Comparison of ENCODE assay signal across 8 cellular contexts in the genomic region with DNA sequence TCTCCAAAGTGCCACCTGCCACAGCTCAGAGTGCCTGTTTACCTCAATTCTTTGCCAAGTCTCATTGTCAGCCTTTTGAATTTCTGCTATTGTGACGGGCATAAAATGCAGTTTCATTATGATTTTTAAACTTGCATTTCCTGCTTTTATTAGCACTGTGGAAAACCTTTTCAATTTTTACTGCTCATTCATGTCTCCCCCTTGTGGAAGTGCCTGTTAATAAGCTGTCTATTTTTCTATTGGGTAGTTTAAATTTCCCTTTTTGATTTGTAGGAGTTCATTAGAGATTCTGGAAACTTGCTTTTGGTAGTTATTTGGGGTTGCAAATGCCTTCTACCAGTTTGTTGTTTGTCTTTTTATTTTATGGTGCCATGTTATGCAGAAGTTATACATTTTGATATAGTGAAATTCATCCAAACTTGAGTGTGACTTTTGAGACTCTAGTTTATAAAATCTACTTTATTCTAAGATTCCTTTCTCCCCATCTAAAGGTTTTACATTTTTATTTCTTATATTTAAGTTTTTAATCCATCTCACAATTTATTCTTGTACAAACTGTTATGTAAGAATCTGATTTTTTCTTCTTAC. TPM values are rescaled to one million over a fixed set of nuclear protein-coding genes. Genes with fewer than 3 reads are reported as not detected.
DNase-seq lines count a peak whose midpoint lies in the region; ATAC-seq and TF ChIP-seq lines count a peak whose summit lies in the region.

No MANE protein-coding gene starts in this region.

- H3K27me3 ChIP-seq in CD8-positive, alpha-beta T cell (ENCODE audit: insufficient read depth, low read length): no peaks in the 10 kb centered on the region
- no peaks in the 10 kb centered on the region for H3K27me3 ChIP-seq in IMR-90 (ENCODE audit: control insufficient read depth, insufficient read depth, low read length)

- H3K4me2 ChIP-seq in IMR-90 (ENCODE audit: low read depth, low read length): no peak overlapping the region

- peak overlapping the region; percentile 9 for H3K4me3 Mint-ChIP-seq in CD8-positive, alpha-beta T cell
- peak overlapping the region; percentile 60 for H3K4me3 Mint-ChIP-seq in central memory CD8-positive, alpha-beta T cell
- H3K4me3 Mint-ChIP-seq in activated T-helper 17 cell treated with anti-CD3 and anti-CD28 coated beads, Interleukin-2, amount 50 U/mL, for 72 hours: no peak overlapping the region

- H3K9me1 ChIP-seq in IMR-90 (ENCODE audit: insufficient read depth, low read length): no peaks in the 10 kb centered on the region

- POLR2A ChIA-PET in CD8-positive, alpha-beta T cell (lab: Charles Lee): no interaction called here
- POLR2A ChIA-PET in IMR-90 (lab: Charles Lee; ENCODE audit: unreplicated experiment): interaction anchor here (0.6 kb wide), 1 partner anchor 283 kb away, joined by 28 read pairs; no protein-coding TSS in a partner anchor

- peak; percentile 35; the same call in 1 of the 2 replicates for TF ChIP-seq RAD21 in IMR-90 (IDR thresholded peaks at IDR 0.05; ENCODE audit: low read length)

- DNase-seq in CD8-positive, alpha-beta T cell: no peak
- DNase-seq in IMR-90 (peak; percentile 30), lung microvascular endothelial cell (ENCODE audit: low read depth in 2 of 2) (peak; percentile 52 to 67), GF-D8 (lab: John Stamatoyannopoulos, UW) (no peak)
- no peak for DNase-seq in central memory CD8-positive, alpha-beta T cell (ENCODE audit: low spot score in 2 of 2)

- no peak overlapping the region for H2AFZ ChIP-seq in IMR-90 (replicated peaks; ENCODE audit: low read length, poor library complexity)

- H3K14ac ChIP-seq in IMR-90 (replicated peaks; ENCODE audit: low read depth, low read length): no peak overlapping the region

- no CpG with 5 or more reads among the region's 1 CpG for WGBS in IMR-90 (ENCODE audit: extremely low coverage in 2 of 2, insufficient read length in 1 of 2), 2 experiments

- H2BK5ac ChIP-seq in IMR-90 (ENCODE audit: low read depth, low read length, poor library complexity, severe bottlenecking): no peak overlapping the region

- peak; percentile 24 for TF ChIP-seq CTCF in CD8-positive, alpha-beta T cell (IDR thresholded peaks at IDR 0.05)
- peak; percentile 60 for TF ChIP-seq CTCF in IMR-90 (conservative IDR thresholded peaks at IDR 0.05; ENCODE audit: low read depth, low read length)

- no peak overlapping the region for H3K18ac ChIP-seq in IMR-90 (ENCODE audit: low read depth, low read length)

- no peak overlapping the region for H4K91ac ChIP-seq in IMR-90 (ENCODE audit: insufficient read depth, low read depth, low read length)

- no peak overlapping the region for H3K56ac ChIP-seq in IMR-90 (ENCODE audit: extremely low read depth, insufficient read depth, low read length)

- H3K4ac ChIP-seq in IMR-90 (ENCODE audit: low read depth, low read length): no peak overlapping the region

- H3K4me3 ChIP-seq in CD8-positive, alpha-beta T cell (ENCODE audit: low read depth, low read length): no peak overlapping the region
- no peak overlapping the region for H3K4me3 ChIP-seq in IMR-90 (ENCODE audit: insufficient read depth, low read depth, low read length)

- H3K79me1 ChIP-seq in IMR-90 (ENCODE audit: low read depth in 1 of 2, low read length in 2 of 2): no peaks in the 10 kb centered on the region

- no peak overlapping the region for H4K5ac ChIP-seq in IMR-90 (ENCODE audit: low read depth, low read length)

- H4K20me1 ChIP-seq in IMR-90 (ENCODE audit: insufficient read depth, low read length): no peaks in the 10 kb centered on the region

- H2AK5ac ChIP-seq in IMR-90 (ENCODE audit: low read depth, low read length): no peak overlapping the region

- no peaks in the 10 kb centered on the region for H3K9me3 Mint-ChIP-seq in CD8-positive, alpha-beta T cell
- no peaks in the 10 kb centered on the region for H3K9me3 Mint-ChIP-seq in central memory CD8-positive, alpha-beta T cell
- no peaks in the 10 kb centered on the region for H3K9me3 Mint-ChIP-seq in activated T-helper 17 cell treated with anti-CD3 and anti-CD28 coated beads, Interleukin-2, amount 50 U/mL, for 72 hours

- H3K9me3 ChIP-seq in CD8-positive, alpha-beta T cell (ENCODE audit: low read length): no peaks in the 10 kb centered on the region
- H3K9me3 ChIP-seq in IMR-90 (ENCODE audit: control insufficient read depth, insufficient read depth, low read length): no peaks in the 10 kb centered on the region

- no peak overlapping the region for H3K23ac ChIP-seq in IMR-90 (ENCODE audit: low read depth, low read length)

- H2BK20ac ChIP-seq in IMR-90 (ENCODE audit: low read depth, low read length): no peak overlapping the region

- H3K27ac Mint-ChIP-seq in CD8-positive, alpha-beta T cell: no peak overlapping the region
- no peak overlapping the region for H3K27ac Mint-ChIP-seq in central memory CD8-positive, alpha-beta T cell (ENCODE audit: low read depth)
- no peak overlapping the region for H3K27ac Mint-ChIP-seq in activated T-helper 17 cell treated with anti-CD3 and anti-CD28 coated beads, Interleukin-2, amount 50 U/mL, for 72 hours

- intact Hi-C loops in CD8-positive, alpha-beta T cell (cut with DNase I, micrococcal nuclease): no loop called here
- intact Hi-C loops in IMR-90 (cut with micrococcal nuclease): loop anchor here (5.0 to 10.0 kb wide), 2 partner anchors 353 to 515 kb away; no protein-coding TSS in a partner anchor

- no peak overlapping the region for H2AK9ac ChIP-seq in IMR-90 (replicated peaks; ENCODE audit: low read depth, low read length, poor library complexity)

- in situ Hi-C loops in IMR-90 (cut with MboI; ENCODE audit: low sequenced_read_pairs): loop anchor here (10.0 kb wide), 2 partner anchors 275 to 515 kb away; no protein-coding TSS in a partner anchor

- no peaks in the 10 kb centered on the region for H3K4me1 ChIP-seq in CD8-positive, alpha-beta T cell (ENCODE audit: insufficient read depth, low read length)
- peaks cover 4% of the 10 kb centered on the region; the same call in 1 of the 2 replicates for H3K4me1 ChIP-seq in IMR-90 (ENCODE audit: control insufficient read depth, insufficient read depth, low read length)

- H3K36me3 ChIP-seq in CD8-positive, alpha-beta T cell (ENCODE audit: insufficient read depth, low read length): no peaks in the 10 kb centered on the region
- no peaks in the 10 kb centered on the region for H3K36me3 ChIP-seq in IMR-90 (ENCODE audit: control insufficient read depth, insufficient read depth, low read length)

- BruUV-seq in IMR-90 (replicated peaks; lab: Mats Ljungman, UMichigan): no TSS peak

- H3K9ac ChIP-seq in IMR-90 (ENCODE audit: low read depth, low read length): no peak overlapping the region

- no peak for ATAC-seq in CD8-positive, alpha-beta T cell
- ATAC-seq in IMR-90 (ENCODE audit: low read depth): peak; percentile 68
- ATAC-seq in central memory CD8-positive, alpha-beta T cell (replicated peaks; ENCODE audit: extremely low read depth, poor library complexity, severe bottlenecking): peak; percentile 24
- no peak for ATAC-seq in HG03354 (IDR thresholded peaks at IDR 0.05; ENCODE audit: poor library complexity, severe bottlenecking, unreplicated experiment)
- ATAC-seq in GM18873 (IDR thresholded peaks at IDR 0.05; ENCODE audit: low FRiP score, unreplicated experiment): no peak
- no peak for ATAC-seq in activated T-helper 17 cell treated with anti-CD3 and anti-CD28 coated beads, Interleukin-2, amount 50 U/mL, for 72 hours (replicated peaks)

- TF ChIP-seq POLR2A in IMR-90 (IDR thresholded peaks at IDR 0.05; ENCODE audit: low read depth, low read length): no peak

- CTCF ChIA-PET in CD8-positive, alpha-beta T cell (lab: Charles Lee): interaction anchor here (1.0 to 1.2 kb wide), 2 partner anchors 189 to 311 kb away, joined by 3 to 4 read pairs; no protein-coding TSS in a partner anchor
- CTCF ChIA-PET in IMR-90 (lab: Yijun Ruan, JAX): interaction anchor here (0.6 to 1.0 kb wide), 4 partner anchors 9 to 29 kb away, joined by 3 to 8 read pairs (median 4); no protein-coding TSS in a partner anchor

- no peaks in the 10 kb centered on the region for H3K36me3 Mint-ChIP-seq in CD8-positive, alpha-beta T cell
- peaks cover 2% of the 10 kb centered on the region for H3K36me3 Mint-ChIP-seq in central memory CD8-positive, alpha-beta T cell (ENCODE audit: insufficient read depth)
- H3K36me3 Mint-ChIP-seq in activated T-helper 17 cell treated with anti-CD3 and anti-CD28 coated beads, Interleukin-2, amount 50 U/mL, for 72 hours (ENCODE audit: low read depth): no peaks in the 10 kb centered on the region

- no peak overlapping the region for H3K27ac ChIP-seq in CD8-positive, alpha-beta T cell (ENCODE audit: low read depth, low read length)
- no peak overlapping the region for H3K27ac ChIP-seq in IMR-90 (ENCODE audit: insufficient read depth, low read length)

- no peaks in the 10 kb centered on the region for H3K27me3 Mint-ChIP-seq in CD8-positive, alpha-beta T cell (ENCODE audit: low read depth)
- H3K27me3 Mint-ChIP-seq in central memory CD8-positive, alpha-beta T cell: no peaks in the 10 kb centered on the region
- no peaks in the 10 kb centered on the region for H3K27me3 Mint-ChIP-seq in activated T-helper 17 cell treated with anti-CD3 and anti-CD28 coated beads, Interleukin-2, amount 50 U/mL, for 72 hours

- H3K4me1 Mint-ChIP-seq in CD8-positive, alpha-beta T cell (ENCODE audit: low read depth): no peaks in the 10 kb centered on the region
- H3K4me1 Mint-ChIP-seq in central memory CD8-positive, alpha-beta T cell: peaks cover 6% of the 10 kb centered on the region
- no peaks in the 10 kb centered on the region for H3K4me1 Mint-ChIP-seq in activated T-helper 17 cell treated with anti-CD3 and anti-CD28 coated beads, Interleukin-2, amount 50 U/mL, for 72 hours

- no peak overlapping the region for H2BK15ac ChIP-seq in IMR-90 (ENCODE audit: low read depth, low read length)

- H2BK120ac ChIP-seq in IMR-90 (ENCODE audit: low read depth, low read length): no peak overlapping the region

- dilution Hi-C loops in IMR-90 (cut with HindIII; ENCODE audit: low sequenced_read_pairs, unreplicated experiment): no loop called here

- H4K8ac ChIP-seq in IMR-90 (ENCODE audit: low read depth in 2 of 2, low read length in 2 of 2): no peak overlapping the region

TF ChIP-seq in IMR-90, 13 proteins besides CTCF, POLR2A, EP300 and RAD21:
- TF ChIP-seq SMC3 (IDR thresholded peaks at IDR 0.05; ENCODE audit: low read depth, low read length) (peak; percentile 37), MAZ (IDR thresholded peaks at IDR 0.05; ENCODE audit: borderline replicate concordance, low read depth, low read length) (no peak), CHD1 (IDR thresholded peaks at IDR 0.05; ENCODE audit: low read depth, low read length) (no peak)

RNA-seq across cellular contexts. Expression of a gene that starts 53.9 kb away (rescaled TPM):
- total RNA-seq in CD8-positive, alpha-beta T cell: 1 to 10 TPM; 5.1 to 5.4 TPM
- 0.28 and 0.36 TPM in 2 replicates for total RNA-seq in IMR-90 (2012; rRNA removed)
- 0.14 and 0.16 TPM in 2 replicates for polyA plus RNA-seq in IMR-90 (2012; rRNA removed)
- 0.02 and 0.03 TPM in 2 replicates for polyA plus RNA-seq in IMR-90 (2012; cell fraction: cytosol; rRNA removed)
- 0.07 and 0.10 TPM in 2 replicates for polyA plus RNA-seq in IMR-90 (2012; cell fraction: nucleus; rRNA removed; ENCODE audit: low replicate concordance)
- total RNA-seq in lung microvascular endothelial cell: 36.6 and 73.2 TPM in 2 replicates
- total RNA-seq in activated T-helper 17 cell treated with anti-CD3 and anti-CD28 coated beads, Interleukin-2, amount 50 U/mL, for 72 hours: 10 to 100 TPM; 16.6 to 49.0 TPM

Comparison
In these comparisons a context has a peak if more than half of its experiments do, and no peak if none do; other contexts are left out.
1. ATAC-seq: peak in IMR-90 (single experiment) and central memory CD8-positive, alpha-beta T cell (single experiment); none in CD8-positive, alpha-beta T cell (single experiment), HG03354 (single experiment), GM18873 (single experiment) and activated T-helper 17 cell treated with anti-CD3 and anti-CD28 coated beads, Interleukin-2, amount 50 U/mL, for 72 hours (single experiment).
2. DNase-seq: peak in IMR-90 (single experiment) and lung microvascular endothelial cell (2 of 2); none in CD8-positive, alpha-beta T cell (0 of 7), central memory CD8-positive, alpha-beta T cell (0 of 2) and GF-D8 (single experiment).